12 cellular contexts compared by ENCODE assay signal in the genomic region with DNA sequence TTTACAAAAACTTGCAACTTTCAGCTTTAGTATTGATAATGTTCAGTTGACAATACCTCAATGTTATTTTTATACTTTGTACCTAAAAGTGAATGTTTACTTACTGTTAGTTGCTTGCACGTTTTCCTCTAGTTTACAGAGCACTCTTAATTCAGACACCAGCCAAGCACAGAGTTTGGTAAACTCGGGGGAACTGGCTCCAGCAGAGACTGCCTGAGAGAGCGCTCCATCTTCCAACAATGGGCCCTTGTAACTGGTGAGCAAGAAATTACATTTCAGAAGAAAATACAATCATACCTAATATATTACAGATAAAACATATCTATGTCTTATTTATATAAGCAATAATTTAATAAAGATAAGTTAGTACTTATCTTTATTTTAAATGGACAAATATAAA.
"Had no signal": no experiment of that assay in that cellular context is flagged by ENCODE, and none has a peak within 500 bp of the region (broad histone marks: within the 10 kb centered on the region; RNA-seq: fewer than 3 reads in every experiment).

No MANE protein-coding gene starts in this region.

- H3K9ac ChIP-seq: SK-N-SH had no signal

- H3K27ac Mint-ChIP-seq: activated naive CD8-positive, alpha-beta T cell treated with anti-CD3 and anti-CD28 coated beads, Interleukin-2, amount 10 ng/mL, durations not matched to agents 7 days and 5 days had no signal

- H3K9me2 ChIP-seq: SK-N-SH had no signal

- H3K27me3 Mint-ChIP-seq: activated naive CD8-positive, alpha-beta T cell treated with anti-CD3 and anti-CD28 coated beads, Interleukin-2, amount 10 ng/mL, durations not matched to agents 7 days and 5 days; stimulated activated naive CD8-positive, alpha-beta T cell treated with anti-CD3 and anti-CD28 coated beads, Interleukin-15, amount 100 ng/mL, for 72 hours had no signal

- H3K4me3 ChIP-seq: left lung, sigmoid colon, spleen, upper lobe of left lung had no signal

- H3K27ac ChIP-seq: left lung, sigmoid colon, spleen, upper lobe of left lung, VCaP had no signal

- H3K9me3 ChIP-seq: left lung, sigmoid colon, SK-N-SH, spleen, upper lobe of left lung had no signal

- H3K27me3 ChIP-seq: left lung, sigmoid colon, spleen, upper lobe of left lung had no signal

- H3K4me3 Mint-ChIP-seq: activated naive CD8-positive, alpha-beta T cell treated with anti-CD3 and anti-CD28 coated beads, Interleukin-2, amount 10 ng/mL, durations not matched to agents 7 days and 5 days; stimulated activated naive CD8-positive, alpha-beta T cell treated with anti-CD3 and anti-CD28 coated beads, Interleukin-15, amount 100 ng/mL, for 72 hours had no signal

- H3K4me2 ChIP-seq: SK-N-SH had no signal

- DNase-seq: activated naive CD8-positive, alpha-beta T cell treated with anti-CD3 and anti-CD28 coated beads, Interleukin-2, amount 10 ng/mL, durations not matched to agents 7 days and 5 days; left lung; mammary epithelial cell; naive thymus-derived CD8-positive, alpha-beta T cell; sigmoid colon; SK-N-SH; spleen; stimulated activated naive CD8-positive, alpha-beta T cell treated with anti-CD3 and anti-CD28 coated beads, Interleukin-15, amount 100 ng/mL, for 72 hours; T-helper 1 cell; upper lobe of left lung had no signal

- H3K9me3 Mint-ChIP-seq: activated naive CD8-positive, alpha-beta T cell treated with anti-CD3 and anti-CD28 coated beads, Interleukin-2, amount 10 ng/mL, durations not matched to agents 7 days and 5 days; naive thymus-derived CD8-positive, alpha-beta T cell; stimulated activated naive CD8-positive, alpha-beta T cell treated with anti-CD3 and anti-CD28 coated beads, Interleukin-15, amount 100 ng/mL, for 72 hours had no signal

- ATAC-seq: esophagus mucosa; left lung; naive thymus-derived CD8-positive, alpha-beta T cell; stimulated activated naive CD8-positive, alpha-beta T cell treated with anti-CD3 and anti-CD28 coated beads, Interleukin-15, amount 100 ng/mL, for 72 hours had no signal
